Comparison of ENCODE assay signal across 8 cellular contexts in the genomic region with DNA sequence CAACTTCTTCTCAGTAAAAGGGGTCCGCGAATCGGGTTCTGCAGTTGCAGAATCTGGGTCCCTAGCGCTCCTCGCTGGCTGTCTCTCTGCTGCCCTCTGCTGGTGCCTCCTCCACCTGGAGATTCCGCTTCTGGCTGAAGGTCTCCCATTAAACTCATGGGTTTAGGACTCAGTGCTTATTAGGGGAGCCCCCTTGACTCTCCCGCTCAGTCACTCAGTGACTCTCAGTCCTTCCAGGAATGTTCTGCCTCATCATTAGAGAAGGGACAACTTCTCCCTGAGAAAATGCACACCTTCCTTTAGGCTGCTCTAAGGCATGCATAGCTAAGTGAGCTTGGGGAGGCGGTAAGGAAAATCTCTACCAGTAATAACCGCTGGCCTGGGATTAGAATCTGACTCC. TPM values are rescaled to one million over a fixed set of nuclear protein-coding genes. Genes with fewer than 3 reads are reported as not detected.
A peak's percentile ranks its signal among the peaks of the same experiment; 100 is the strongest.
DNase-seq lines count a peak whose midpoint lies in the region; ATAC-seq lines count a peak whose summit lies in the region.

No MANE protein-coding gene starts in this region.

- H2BK15ac ChIP-seq in mesendoderm (replicated peaks; ENCODE audit: low read depth) = no peak overlapping the region

- H3K27ac ChIP-seq in BLaER1 treated with 17β-estradiol and CSF1 and Interleukin-3, amounts not matched to agents 10 nM and 100 nM = peak overlapping the region in 3 of 11 experiments; percentile 78 to 94 (median 83); a peak in 4 of 22 replicates
- H3K27ac ChIP-seq in mesendoderm (ENCODE audit: low read depth, low read length) = no peak overlapping the region

- no peak overlapping the region for H2AK5ac ChIP-seq in mesendoderm (ENCODE audit: low read length)

- H3K79me2 ChIP-seq in mesendoderm (ENCODE audit: control insufficient read depth, insufficient read depth, low read length) = no peaks in the 10 kb centered on the region

- H4K8ac ChIP-seq in mesendoderm (ENCODE audit: low read depth, low read length) = no peak overlapping the region

- H3K79me1 ChIP-seq in mesendoderm (ENCODE audit: low read length) = no peaks in the 10 kb centered on the region

- no peak overlapping the region for H3K18ac ChIP-seq in mesendoderm (ENCODE audit: low read length)

- H2BK120ac ChIP-seq in mesendoderm (ENCODE audit: low read depth, low read length) = no peak overlapping the region

- no peak overlapping the region for H3K23ac ChIP-seq in mesendoderm (ENCODE audit: low read length)

- H2BK5ac ChIP-seq in mesendoderm (ENCODE audit: low read length) = no peak overlapping the region

- H3K4me2 ChIP-seq in BLaER1 treated with 17β-estradiol and CSF1 and Interleukin-3, amounts not matched to agents 10 nM and 100 nM = peak overlapping the region in 6 of 11 experiments; percentile 41 to 89 (median 81); a peak in 6 of 22 replicates
- no peak overlapping the region for H3K4me2 ChIP-seq in mesendoderm (ENCODE audit: low read length)

- no peak overlapping the region for H3K4ac ChIP-seq in mesendoderm (ENCODE audit: low read depth, low read length)

- no peaks in the 10 kb centered on the region for H3K9me3 ChIP-seq in BLaER1 treated with 17β-estradiol and CSF1 and Interleukin-3, amounts not matched to agents 10 nM and 100 nM (replicated peaks in 1 of 11)

- H3K4me3 ChIP-seq in BLaER1 treated with 17β-estradiol and CSF1 and Interleukin-3, amounts not matched to agents 10 nM and 100 nM = no peak overlapping the region
- no peak overlapping the region for H3K4me3 ChIP-seq in mesendoderm (ENCODE audit: low read length)

- peak overlapping the region in 1 of 11 experiments; percentile 77; a peak in 1 of 22 replicates for H3K9ac ChIP-seq in BLaER1 treated with 17β-estradiol and CSF1 and Interleukin-3, amounts not matched to agents 10 nM and 100 nM
- no peak overlapping the region for H3K9ac ChIP-seq in mesendoderm (ENCODE audit: low read length)

- no peaks in the 10 kb centered on the region; a peak in 1 of 22 replicates for H4K20me1 ChIP-seq in BLaER1 treated with 17β-estradiol and CSF1 and Interleukin-3, amounts not matched to agents 10 nM and 100 nM

- no peak overlapping the region for H4K5ac ChIP-seq in mesendoderm (ENCODE audit: low read length)

- peaks cover 0 to 69% (median 51%) of the 10 kb centered on the region in 10 experiments; a peak in 17 of 20 replicates for H3K4me1 ChIP-seq in BLaER1 treated with 17β-estradiol and CSF1 and Interleukin-3, amounts not matched to agents 10 nM and 100 nM
- no peaks in the 10 kb centered on the region for H3K4me1 ChIP-seq in mesendoderm (ENCODE audit: control insufficient read depth, low read depth, low read length)

- no peaks in the 10 kb centered on the region for H3K27me3 ChIP-seq in BLaER1 treated with 17β-estradiol and CSF1 and Interleukin-3, amounts not matched to agents 10 nM and 100 nM
- H3K27me3 ChIP-seq in mesendoderm (ENCODE audit: insufficient read depth, low read length, poor library complexity) = no peaks in the 10 kb centered on the region

- no CpG with 5 or more reads among the region's 9 CpGs for WGBS in mesendoderm (ENCODE audit: extremely low coverage, insufficient coverage, low lambda C conversion rate)

- DNase-seq in NCI-H345 (lab: John Stamatoyannopoulos, UW) (peak; percentile 66), ecto neural progenitor cell (ENCODE audit: low spot score) (peak; percentile 86), mesendoderm (peak; percentile 80)
- peak; percentile 67 to 74 for DNase-seq in activated CD4-positive, alpha-beta T cell treated with anti-CD3 and anti-CD28 coated beads, Interleukin-2, amount 50 U/mL, for 4 hours
- peak; percentile 31 to 56 for DNase-seq in stimulated activated CD8-positive, alpha-beta memory T cell treated with anti-CD3 and anti-CD28 coated beads, Interleukin-4, amount 100 ng/mL, for 4 hours (ENCODE audit: low read depth in 2 of 2, low spot score in 1 of 2)

- ATAC-seq in GM21381 (IDR thresholded peaks at IDR 0.05; ENCODE audit: unreplicated experiment) = peak; percentile 75
- no peak for ATAC-seq in GM18498 (IDR thresholded peaks at IDR 0.05; ENCODE audit: unreplicated experiment)

- no peak overlapping the region for H3K56ac ChIP-seq in mesendoderm (ENCODE audit: low read length)

- H3K36me3 ChIP-seq in BLaER1 treated with 17β-estradiol and CSF1 and Interleukin-3, amounts not matched to agents 10 nM and 100 nM = no peaks in the 10 kb centered on the region
- no peaks in the 10 kb centered on the region for H3K36me3 ChIP-seq in mesendoderm (ENCODE audit: control insufficient read depth, insufficient read depth, low read length)

RNA-seq across cellular contexts. Expression of a gene that starts 7.1 kb away (rescaled TPM):
- 0.01 TPM for polyA plus RNA-seq in mesendoderm (2013, experiment 1 of 2)
- 0.01 TPM for polyA plus RNA-seq in mesendoderm (2013, experiment 2 of 2)

RNA-seq across cellular contexts. Expression of a gene that starts 25.5 kb away (rescaled TPM):
- polyA plus RNA-seq in mesendoderm (2013, experiment 1 of 2) = 0.37 TPM
- 0.39 TPM for polyA plus RNA-seq in mesendoderm (2013, experiment 2 of 2)

RNA-seq across cellular contexts. Expression of a gene that starts 55.1 kb away (rescaled TPM):
- 0.01 TPM for polyA plus RNA-seq in mesendoderm (2013, experiment 1 of 2)
- polyA plus RNA-seq in mesendoderm (2013, experiment 2 of 2) = 0.03 TPM
